15 cellular contexts compared by ENCODE assay signal in the genomic region with DNA sequence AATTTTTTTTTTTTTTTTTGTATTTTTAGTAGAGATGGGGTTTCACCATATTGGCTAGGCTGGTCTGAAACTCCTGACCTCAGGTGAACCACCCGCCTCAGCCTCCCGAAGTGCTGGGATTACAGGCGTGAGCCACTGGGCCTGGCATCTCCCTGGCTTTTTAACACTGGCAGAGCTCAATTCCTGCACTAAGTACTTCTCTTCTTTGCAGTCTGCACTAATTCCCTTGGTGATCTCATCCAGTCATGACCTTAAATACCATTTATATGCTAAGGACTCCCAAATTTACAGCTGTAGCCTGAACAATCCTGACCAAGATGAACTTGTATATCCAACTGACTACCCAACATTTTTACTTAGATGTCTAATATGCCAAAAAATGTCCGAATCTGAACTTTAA. TPM values are rescaled to one million over a fixed set of nuclear protein-coding genes. Genes with fewer than 3 reads are reported as not detected.
DNase-seq lines count a peak whose midpoint lies in the region; ATAC-seq and TF ChIP-seq lines count a peak whose summit lies in the region.
"Had no signal": no experiment of that assay in that cellular context is flagged by ENCODE, and none has a peak within 500 bp of the region (broad histone marks: within the 10 kb centered on the region; RNA-seq: fewer than 3 reads in every experiment).

No MANE protein-coding gene starts in this region.

- H3K36me3 ChIP-seq in adipocyte (ENCODE audit: control insufficient read depth, insufficient read depth, low read length, severe bottlenecking) = peaks cover under 1% of the 10 kb centered on the region
- H3K36me3 ChIP-seq in psoas muscle (ENCODE audit: insufficient read depth in 1 of 2, low read depth in 1 of 2) = peaks cover 0 to 11% of the 10 kb centered on the region in 2 donors
- H3K36me3 ChIP-seq: neural progenitor cell had no signal

- peak overlapping the region; percentile 45 for H3K9ac ChIP-seq in adipocyte (ENCODE audit: low read length)
- H3K9ac ChIP-seq: neural progenitor cell had no signal

- peak overlapping the region; percentile 67 for H3K27ac ChIP-seq in psoas muscle
- H3K27ac ChIP-seq: neural progenitor cell had no signal

- intact Hi-C loops in psoas muscle (cut with DNase I) = no loop called here

- peak; percentile 23 for DNase-seq in GM03348 (ENCODE audit: low spot score)
- peak; percentile 57 for DNase-seq in adipocyte (ENCODE audit: low read depth)
- peak; percentile 59 for DNase-seq in fibroblast of the aortic adventitia (ENCODE audit: low read depth)
- peak in 1 of 2 donors; percentile 58 for DNase-seq in psoas muscle
- DNase-seq in activated gamma-delta T cell treated with Interleukin-2 at 50 U/mL for 16 hours = no peak
- DNase-seq in glomerular visceral epithelial cell (ENCODE audit: extremely low spot score) = no peak
- DNase-seq in NCI-H69 (lab: John Stamatoyannopoulos, UW) = no peak
- DNase-seq in activated CD4-positive, alpha-beta T cell treated with anti-CD3 and anti-CD28 coated beads, Interleukin-2, amount 50 U/mL, for 1 hour = no peak
- DNase-seq: activated naive CD4-positive, alpha-beta T cell treated with anti-CD3 and anti-CD28 coated beads for 36 hours; AML-193; mammary epithelial cell; NCI-H1105 treated with DMSO at 0.1 percent for 48 hours; NCI-H2227 treated with DMSO at 0.1 percent for 48 hours; stimulated activated naive CD4-positive, alpha-beta T cell had no signal

- H3K9me3 ChIP-seq in adipocyte (ENCODE audit: control insufficient read depth, low read length) = no peaks in the 10 kb centered on the region
- H3K9me3 ChIP-seq in psoas muscle = no peaks in the 10 kb centered on the region

- WGBS in psoas muscle, 3 donors = 21 to 56% (median 39%) methylated on average over 4 of the region's 4 CpGs

- ATAC-seq in psoas muscle = peak; percentile 72 to 90 (median 81)

- H3K4me1 ChIP-seq in adipocyte (ENCODE audit: control insufficient read depth, insufficient read depth, low read length) (peaks cover 48% of the 10 kb centered on the region), psoas muscle (peaks cover 27% of the 10 kb centered on the region)

- TF ChIP-seq CTCF in fibroblast of the aortic adventitia (IDR thresholded peaks at IDR 0.05; ENCODE audit: insufficient read depth, low read length) (no peak), psoas muscle (IDR thresholded peaks at IDR 0.05) (no peak)

- H3K27me3 ChIP-seq in adipocyte (replicated peaks; ENCODE audit: control insufficient read depth, insufficient read depth, low read length) = no peaks in the 10 kb centered on the region
- no peaks in the 10 kb centered on the region for H3K27me3 ChIP-seq in psoas muscle (ENCODE audit: insufficient read depth in 3 of 3, low read length in 2 of 3)
- H3K27me3 ChIP-seq: neural progenitor cell had no signal

- H3K4me3 ChIP-seq in adipocyte (ENCODE audit: low read length) (peak overlapping the region; percentile 48), fibroblast of the aortic adventitia (ENCODE audit: low read depth, low read length) (no peak overlapping the region), psoas muscle (no peak overlapping the region)
- H3K4me3 ChIP-seq: neural progenitor cell had no signal

RNA-seq across cellular contexts. Expression of a gene that starts 10.2 kb away (rescaled TPM):
- 31.3 and 78.4 TPM in 2 replicates for total RNA-seq in fibroblast of the aortic adventitia (ENCODE audit: low replicate concordance)
- 10 to 100 TPM; 44.1 to 66.2 (median 50.0) TPM for total RNA-seq in psoas muscle
- polyA plus RNA-seq in psoas muscle = 10 to 100 TPM; 18.4 to 52.4 (median 19.5) TPM

RNA-seq across cellular contexts. Expression of a gene that starts 10.7 kb away (rescaled TPM):
- 8.7 and 15.0 TPM in 2 replicates for total RNA-seq in fibroblast of the aortic adventitia (ENCODE audit: low replicate concordance)
- total RNA-seq in psoas muscle = 1 to 10 TPM; 4.5 to 7.3 (median 5.5) TPM
- 1 to 10 TPM; 2.8 to 4.3 (median 3.3) TPM for polyA plus RNA-seq in psoas muscle

Comparison
In these comparisons a context has a peak if more than half of its experiments do, and no peak if none do; other contexts are left out.
1. DNase-seq: peak in GM03348 (single experiment), adipocyte (single experiment) and fibroblast of the aortic adventitia (single experiment); none in activated gamma-delta T cell treated with Interleukin-2 at 50 U/mL for 16 hours (single experiment), glomerular visceral epithelial cell (single experiment), NCI-H69 (single experiment) and activated CD4-positive, alpha-beta T cell treated with anti-CD3 and anti-CD28 coated beads, Interleukin-2, amount 50 U/mL, for 1 hour (single experiment).